Comparison of ENCODE assay signal across 10 cellular contexts in the genomic region with DNA sequence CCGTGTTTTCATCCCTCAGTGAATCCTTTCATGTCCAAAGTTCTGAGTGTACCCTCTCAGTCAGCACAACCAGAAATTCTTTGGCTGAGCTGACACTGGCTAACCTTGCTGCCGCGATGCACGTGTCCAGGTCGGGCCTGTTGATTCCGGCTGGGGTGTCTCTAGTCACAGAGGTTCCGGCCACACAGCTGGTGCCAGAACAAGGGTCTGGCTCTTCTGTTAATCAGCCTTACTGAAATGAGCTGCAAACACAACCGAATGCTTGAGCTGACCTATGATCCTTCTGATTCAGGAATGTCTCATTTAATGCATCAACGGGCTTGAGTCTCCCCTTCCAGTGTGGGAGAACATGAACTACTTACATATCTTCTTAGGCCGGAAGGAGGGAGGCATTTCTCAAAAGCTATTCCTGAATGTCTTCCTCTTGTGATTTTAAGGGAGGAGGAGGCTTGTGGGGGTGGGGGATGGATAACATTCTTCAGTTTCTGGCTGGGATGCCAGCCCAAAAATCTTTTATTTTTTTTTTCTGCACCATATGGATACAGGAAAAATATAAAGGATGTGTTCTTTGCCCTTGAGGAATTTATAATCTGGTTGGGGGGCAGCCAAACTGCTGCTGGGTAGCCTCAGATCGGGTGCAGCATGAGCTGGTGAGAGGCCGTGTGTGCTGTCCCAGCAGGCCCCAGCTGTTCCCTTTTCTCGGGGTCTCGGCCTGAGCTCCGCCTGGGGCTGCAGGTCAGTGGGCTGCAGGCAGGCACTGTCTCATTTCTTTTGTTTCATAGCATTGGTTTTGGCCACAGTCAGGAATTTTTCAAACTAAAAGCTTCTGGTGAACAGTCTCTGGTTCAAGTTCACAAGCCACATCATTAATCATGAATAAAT.
A peak's percentile ranks its signal among the peaks of the same experiment; 100 is the strongest.
DNase-seq lines count a peak whose midpoint lies in the region; ATAC-seq and TF ChIP-seq lines count a peak whose summit lies in the region.
"Had no signal": no experiment of that assay in that cellular context is flagged by ENCODE, and none has a peak within 500 bp of the region (broad histone marks: within the 10 kb centered on the region; RNA-seq: fewer than 3 reads in every experiment).

No MANE protein-coding gene starts in this region.

- intact Hi-C loops in CD4-positive, alpha-beta memory T cell (cut with micrococcal nuclease), result no loop called here
- intact Hi-C loops in CD14-positive monocyte (cut with micrococcal nuclease) (no loop called here), natural killer cell (cut with micrococcal nuclease) (no loop called here)

- H3K4me1 Mint-ChIP-seq in CD4-positive, alpha-beta memory T cell, result peaks cover under 1 to 13% (median 3%) of the 10 kb centered on the region in 4 donors
- H3K4me1 Mint-ChIP-seq in CD14-positive monocyte, result no peaks in the 10 kb centered on the region
- H3K4me1 Mint-ChIP-seq in natural killer cell, result peaks cover 0 to 11% of the 10 kb centered on the region in 2 donors

- peaks cover 8% of the 10 kb centered on the region; the same call in 1 of the 2 replicates for H3K4me1 ChIP-seq in SJCRH30
- no peaks in the 10 kb centered on the region for H3K4me1 ChIP-seq in CD4-positive, alpha-beta memory T cell (ENCODE audit: insufficient read depth, low read length)

- TF ChIP-seq CTCF in omental fat pad (IDR thresholded peaks at IDR 0.05) (no peak), CD14-positive monocyte (IDR thresholded peaks at IDR 0.05) (no peak), natural killer cell (IDR thresholded peaks at IDR 0.05) (no peak)

- peak; percentile 43 for DNase-seq in AG20443 (ENCODE audit: low spot score)
- peak; percentile 84 to 86 for DNase-seq in SJCRH30
- DNase-seq in fibroblast of the conjunctiva (ENCODE audit: low read depth), result peak; percentile 87
- DNase-seq in omental fat pad (ENCODE audit: low spot score), result no peak
- DNase-seq in CD4-positive, alpha-beta memory T cell, result no peak
- no peak for DNase-seq in CD14-positive monocyte (ENCODE audit: low spot score)
- DNase-seq in natural killer cell, result no peak
- DNase-seq in stimulated activated CD4-positive, alpha-beta T cell treated with anti-CD3 and anti-CD28 coated beads, Interleukin-2, amount 100 ng/mL, for 48 hours, result no peak
- DNase-seq: CD4-positive, alpha-beta T cell had no signal

- ATAC-seq in omental fat pad (ENCODE audit: low FRiP score) (peak; percentile 78), natural killer cell (no peak)

- H3K4me3 ChIP-seq in SJCRH30, result peak overlapping the region; percentile 40
- no peak overlapping the region for H3K4me3 ChIP-seq in CD4-positive, alpha-beta memory T cell (ENCODE audit: low read length in 2 of 2)
- H3K4me3 ChIP-seq: SJSA1 had no signal

- no peak overlapping the region for H3K27ac Mint-ChIP-seq in CD4-positive, alpha-beta memory T cell
- no peak overlapping the region for H3K27ac Mint-ChIP-seq in CD14-positive monocyte
- H3K27ac Mint-ChIP-seq in natural killer cell, result no peak overlapping the region
- H3K27ac Mint-ChIP-seq: CD4-positive, alpha-beta T cell had no signal

- no peak overlapping the region for H3K4me3 Mint-ChIP-seq in CD4-positive, alpha-beta memory T cell
- H3K4me3 Mint-ChIP-seq in CD14-positive monocyte (no peak overlapping the region), natural killer cell (no peak overlapping the region)
- H3K4me3 Mint-ChIP-seq: CD4-positive, alpha-beta T cell had no signal

- no peaks in the 10 kb centered on the region for H3K36me3 ChIP-seq in SJCRH30
- no peaks in the 10 kb centered on the region for H3K36me3 ChIP-seq in CD4-positive, alpha-beta memory T cell (ENCODE audit: insufficient read depth, low read length)
- H3K36me3 ChIP-seq: SJSA1 had no signal

- POLR2A ChIA-PET in CD4-positive, alpha-beta memory T cell (lab: Charles Lee; ENCODE audit: partially characterized antibody), result interaction anchor here (0.7 to 1.0 kb wide), 2 partner anchors 9 to 82 kb away, joined by 3 read pairs; no protein-coding TSS in a partner anchor

- H3K9me3 Mint-ChIP-seq in CD4-positive, alpha-beta memory T cell, result no peaks in the 10 kb centered on the region
- H3K9me3 Mint-ChIP-seq in CD14-positive monocyte (peaks cover 3 to 9% (median 4%) of the 10 kb centered on the region in 7 donors), natural killer cell (no peaks in the 10 kb centered on the region)
- H3K9me3 Mint-ChIP-seq: CD4-positive, alpha-beta T cell had no signal

- CTCF ChIA-PET in CD4-positive, alpha-beta memory T cell (lab: Charles Lee; ENCODE audit: partially characterized antibody), result interaction anchor here (0.8 to 1.1 kb wide), 3 partner anchors 8 to 156 kb away, joined by 3 read pairs; no protein-coding TSS in a partner anchor

- no peaks in the 10 kb centered on the region for H3K36me3 Mint-ChIP-seq in CD4-positive, alpha-beta memory T cell
- H3K36me3 Mint-ChIP-seq in CD14-positive monocyte (no peaks in the 10 kb centered on the region), natural killer cell (no peaks in the 10 kb centered on the region)

- peak overlapping the region; percentile 75 for H3K27ac ChIP-seq in SJCRH30
- no peak overlapping the region for H3K27ac ChIP-seq in CD4-positive, alpha-beta memory T cell (ENCODE audit: low read depth, low read length)
- H3K27ac ChIP-seq: SJSA1 had no signal

- no peaks in the 10 kb centered on the region for H3K27me3 Mint-ChIP-seq in CD4-positive, alpha-beta memory T cell
- peaks cover 2 to 5% (median 4%) of the 10 kb centered on the region in 3 donors for H3K27me3 Mint-ChIP-seq in CD14-positive monocyte (ENCODE audit: low read depth in 3 of 3)
- H3K27me3 Mint-ChIP-seq in natural killer cell (ENCODE audit: low read depth in 2 of 2), result no peaks in the 10 kb centered on the region
- H3K27me3 Mint-ChIP-seq: CD4-positive, alpha-beta T cell had no signal

- H3K27me3 ChIP-seq in SJCRH30, result no peaks in the 10 kb centered on the region
- no peaks in the 10 kb centered on the region for H3K27me3 ChIP-seq in CD4-positive, alpha-beta memory T cell (ENCODE audit: insufficient read depth, low read length)
- H3K27me3 ChIP-seq: SJSA1 had no signal

- no peaks in the 10 kb centered on the region for H3K9me3 ChIP-seq in SJCRH30 (replicated peaks)
- H3K9me3 ChIP-seq in CD4-positive, alpha-beta memory T cell (ENCODE audit: control insufficient read depth in 1 of 2, low read length in 2 of 2), result no peaks in the 10 kb centered on the region
- H3K9me3 ChIP-seq: SJSA1 had no signal

Comparison
In these comparisons a context has a peak if more than half of its experiments do, and no peak if none do; other contexts are left out.
1. DNase-seq: peak in AG20443 (single experiment), SJCRH30 (2 of 2) and fibroblast of the conjunctiva (single experiment); none in omental fat pad (single experiment), CD4-positive, alpha-beta memory T cell (0 of 5), CD14-positive monocyte (single experiment), natural killer cell (single experiment) and stimulated activated CD4-positive, alpha-beta T cell treated with anti-CD3 and anti-CD28 coated beads, Interleukin-2, amount 100 ng/mL, for 48 hours (0 of 2).